ENCODE assay signal across 11 cellular contexts in the genomic region with DNA sequence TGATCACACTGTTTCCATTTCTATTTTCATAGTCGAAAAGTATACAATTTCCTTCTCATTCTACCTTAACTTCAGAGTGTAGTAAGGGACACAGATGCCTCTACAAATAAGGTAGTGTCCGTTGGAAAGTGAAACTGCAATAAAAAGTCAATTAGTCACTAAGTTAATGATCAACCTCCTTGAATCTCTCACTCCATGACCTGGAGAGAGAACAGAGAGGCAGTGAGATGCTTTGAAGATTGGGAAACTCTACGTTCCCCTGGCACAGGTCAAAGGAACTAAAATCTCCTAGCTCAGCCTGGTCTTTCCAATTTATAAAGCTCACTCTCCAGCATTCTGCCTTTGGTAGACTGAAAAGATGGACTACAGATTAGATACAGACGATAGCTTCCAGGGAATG.
DNase-seq lines count a peak whose midpoint lies in the region; ATAC-seq and TF ChIP-seq lines count a peak whose summit lies in the region.
"Had no signal": no experiment of that assay in that cellular context is flagged by ENCODE, and none has a peak within 500 bp of the region (broad histone marks: within the 10 kb centered on the region; RNA-seq: fewer than 3 reads in every experiment).

No MANE protein-coding gene starts in this region.

- H3K27ac ChIP-seq in sigmoid colon (peak overlapping the region in 3 of 4 donors; percentile 11 to 48 (median 45)), uterus (no peak overlapping the region)

- H3K4me3 ChIP-seq in sigmoid colon (no peak overlapping the region), uterus (no peak overlapping the region)

- WGBS in sigmoid colon, 2 donors, result 8 to 48% methylated on average over 4 of the region's 4 CpGs

- H3K27me3 ChIP-seq in sigmoid colon (no peaks in the 10 kb centered on the region), uterus (no peaks in the 10 kb centered on the region)

- intact Hi-C loops in sigmoid colon (cut with DNase I) (no loop called here), uterus (cut with DNase I; ENCODE audit: low total_unique reads) (no loop called here)

- ATAC-seq in HG02943 (IDR thresholded peaks at IDR 0.05; ENCODE audit: low read depth, unreplicated experiment), result peak; percentile 63
- ATAC-seq: stimulated activated naive CD8-positive, alpha-beta T cell treated with anti-CD3 and anti-CD28 coated beads, Interleukin-15, amount 100 ng/mL, for 72 hours had no signal

- TF ChIP-seq POLR2A in sigmoid colon (IDR thresholded peaks at IDR 0.05) (no peak), uterus (IDR thresholded peaks at IDR 0.05) (no peak)

- H3K4me1 ChIP-seq in sigmoid colon, result peaks cover 0 to 25% (median 21%) of the 10 kb centered on the region in 4 donors
- no peaks in the 10 kb centered on the region for H3K4me1 ChIP-seq in uterus

- peak; percentile 27 for DNase-seq in GM19238 (ENCODE audit: insufficient read length, low spot score)
- DNase-seq in SW480 (ENCODE audit: low spot score), result peak; percentile 77
- no peak for DNase-seq in sigmoid colon
- no peak for DNase-seq in NCI-H82 treated with DMSO at 0.1 percent for 48 hours (lab: John Stamatoyannopoulos, UW; ENCODE audit: unreplicated experiment)
- DNase-seq in uterus, result no peak
- DNase-seq in activated effector memory CD4-positive, alpha-beta T cell treated with Interleukin-2 at 50 U/mL for 16 hours, result no peak
- DNase-seq in middle frontal gyrus (ENCODE audit: extremely low spot score, low spot score), result no peak
- DNase-seq: DMS 273 treated with DMSO at 0.1 percent for 48 hours; NCI-H2171; stimulated activated naive CD8-positive, alpha-beta T cell treated with anti-CD3 and anti-CD28 coated beads, Interleukin-15, amount 100 ng/mL, for 72 hours had no signal

- no peak for TF ChIP-seq EP300 in sigmoid colon (IDR thresholded peaks at IDR 0.05)

- no peak for TF ChIP-seq CTCF in sigmoid colon (IDR thresholded peaks at IDR 0.05)
- TF ChIP-seq CTCF in uterus (IDR thresholded peaks at IDR 0.05), result no peak

- H3K9me3 ChIP-seq in sigmoid colon (no peaks in the 10 kb centered on the region), uterus (no peaks in the 10 kb centered on the region)

- no peaks in the 10 kb centered on the region for H3K36me3 ChIP-seq in sigmoid colon
- no peaks in the 10 kb centered on the region for H3K36me3 ChIP-seq in uterus

Comparison
In these comparisons a context has a peak if more than half of its experiments do, and no peak if none do; other contexts are left out.
1. DNase-seq: peak in GM19238 (single experiment) and SW480 (single experiment); none in sigmoid colon (single experiment), NCI-H82 treated with DMSO at 0.1 percent for 48 hours (single experiment), uterus (0 of 2), activated effector memory CD4-positive, alpha-beta T cell treated with Interleukin-2 at 50 U/mL for 16 hours (single experiment) and middle frontal gyrus (single experiment).
2. H3K27ac ChIP-seq: peak in sigmoid colon (3 of 4); none in uterus (0 of 2).